ENCODE assay signal across 8 cellular contexts in the genomic region with DNA sequence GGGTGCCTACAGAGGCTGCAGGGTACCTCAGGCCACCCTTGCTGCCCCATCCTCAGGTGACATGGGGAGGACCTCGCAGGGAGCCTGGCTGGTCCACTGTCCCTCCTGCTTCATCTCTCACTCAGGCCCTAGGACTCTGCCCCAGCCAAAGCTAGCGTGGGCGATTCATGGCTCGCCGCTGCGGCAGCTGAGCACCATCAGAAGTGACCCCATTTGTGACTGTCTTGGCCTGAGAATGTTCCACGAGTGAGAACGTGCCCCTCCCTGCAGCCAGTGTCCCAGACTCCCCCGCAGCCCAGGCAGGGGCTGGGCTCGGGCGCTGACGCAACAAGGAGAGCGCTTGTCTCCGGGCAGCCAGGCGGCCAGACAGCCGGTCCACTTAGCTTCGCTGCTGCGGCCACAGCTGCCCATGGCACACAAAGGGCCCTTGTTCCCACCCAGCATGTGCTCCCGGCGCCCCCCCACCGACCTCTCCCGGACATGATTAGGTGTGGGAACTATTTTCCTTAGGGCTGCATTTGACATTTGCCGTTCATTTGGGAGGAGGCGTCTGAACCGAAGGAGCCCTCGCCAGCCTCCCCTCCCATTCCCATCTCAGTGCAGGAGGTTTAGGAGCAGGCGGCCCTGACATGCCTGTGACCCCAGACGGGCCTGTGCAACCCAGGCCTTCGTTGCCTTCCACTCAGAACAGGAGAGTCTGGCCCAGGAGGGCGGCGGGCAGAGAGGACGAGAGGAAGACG. TPM values are rescaled to one million over a fixed set of nuclear protein-coding genes. Genes with fewer than 3 reads are reported as not detected.
DNase-seq lines count a peak whose midpoint lies in the region; ATAC-seq and TF ChIP-seq lines count a peak whose summit lies in the region.

No MANE protein-coding gene starts in this region.

- DNase-seq in AG08396 (ENCODE audit: low spot score) (peak; percentile 76), amniotic epithelial cell (ENCODE audit: low read depth) (peak; percentile 74), cardiac septum (ENCODE audit: low spot score) (peak; percentile 85), osteocyte (ENCODE audit: extremely low spot score, unreplicated experiment) (no peak), GM19238 (ENCODE audit: insufficient read length, low spot score) (no peak), SW 1271 (lab: John Stamatoyannopoulos, UW) (no peak), SK-N-SH (no peak)

- H3K27me3 Mint-ChIP-seq in osteocyte (ENCODE audit: unreplicated experiment) = no peaks in the 10 kb centered on the region

- H3K27ac Mint-ChIP-seq in osteocyte (ENCODE audit: unreplicated experiment) = peak overlapping the region; percentile 82

- TF ChIP-seq RAD21 in SK-N-SH (IDR thresholded peaks at IDR 0.05; ENCODE audit: low read length) = no peak

- peaks cover 3 to 16% of the 10 kb centered on the region in 2 experiments; a peak in 2 of 4 replicates for H3K4me1 ChIP-seq in SK-N-SH (ENCODE audit: control insufficient read depth in 1 of 2, insufficient read depth in 2 of 2, low read depth in 1 of 2, low read length in 1 of 2)

- H3K9me3 ChIP-seq in SK-N-SH = no peaks in the 10 kb centered on the region

- peaks cover 7% of the 10 kb centered on the region for H3F3A ChIP-seq in SK-N-SH (replicated peaks; ENCODE audit: insufficient read depth)

- H3K4me1 Mint-ChIP-seq in osteocyte (ENCODE audit: unreplicated experiment) = peaks cover 50% of the 10 kb centered on the region

- H4K20me1 ChIP-seq in SK-N-SH (ENCODE audit: insufficient read depth) = no peaks in the 10 kb centered on the region

- H3K9me2 ChIP-seq in SK-N-SH = no peaks in the 10 kb centered on the region

- TF ChIP-seq EP300 in SK-N-SH (IDR thresholded peaks at IDR 0.05; ENCODE audit: borderline replicate concordance in 1 of 2, low read depth in 1 of 2, low read length in 1 of 2) = no peak

- no peaks in the 10 kb centered on the region for H3K9me3 Mint-ChIP-seq in osteocyte (ENCODE audit: unreplicated experiment)

- 91% methylated on average over 16 of the region's 33 CpGs for WGBS in SK-N-SH (ENCODE audit: low lambda C conversion rate)

- H3K79me2 ChIP-seq in SK-N-SH (ENCODE audit: insufficient read depth) = no peaks in the 10 kb centered on the region

- CTCF ChIA-PET in SK-N-SH (lab: Yijun Ruan, JAX) = interaction anchor here (0.6 to 5.2 kb wide), 3 partner anchors 15 to 166 kb away, joined by 3 to 28 read pairs (median 4); no protein-coding TSS in a partner anchor

- no peaks in the 10 kb centered on the region for H3K27me3 ChIP-seq in SK-N-SH (ENCODE audit: insufficient read depth)

- no peak overlapping the region for H3K4me2 ChIP-seq in SK-N-SH

- POLR2A ChIA-PET in SK-N-SH (lab: Yijun Ruan, JAX) = no interaction called here

- no peak overlapping the region for H3K4me3 ChIP-seq in SK-N-SH (ENCODE audit: low read depth in 2 of 2, low read length in 1 of 2)

- H3K4me3 Mint-ChIP-seq in osteocyte (ENCODE audit: unreplicated experiment) = peak overlapping the region; percentile 44

- no peak overlapping the region for H3K9ac ChIP-seq in SK-N-SH

- ATAC-seq in HG02623 (IDR thresholded peaks at IDR 0.05; ENCODE audit: unreplicated experiment) = no peak

- no peaks in the 10 kb centered on the region for H3K36me3 Mint-ChIP-seq in osteocyte (ENCODE audit: unreplicated experiment)

- no peak overlapping the region for H3K27ac ChIP-seq in SK-N-SH (ENCODE audit: low read depth in 2 of 2, low read length in 1 of 2)

- no peak overlapping the region for H2AFZ ChIP-seq in SK-N-SH (ENCODE audit: low read depth)

- no peaks in the 10 kb centered on the region for H3K36me3 ChIP-seq in SK-N-SH (replicated peaks in 1 of 2; ENCODE audit: control insufficient read depth in 1 of 2, insufficient read depth in 2 of 2, low read length in 1 of 2)

- TF ChIP-seq CTCF in osteocyte (IDR thresholded peaks at IDR 0.05) (no peak), SK-N-SH (IDR thresholded peaks at IDR 0.05) (no peak)

- intact Hi-C loops in cardiac septum (cut with DNase I) = no loop called here

TF ChIP-seq in SK-N-SH, 30 proteins besides CTCF, POLR2A, EP300 and RAD21:
- no peak for TF ChIP-seq ZBTB33 (IDR thresholded peaks at IDR 0.05; ENCODE audit: borderline replicate concordance, low read depth)
- no peak for TF ChIP-seq TEAD4 (IDR thresholded peaks at IDR 0.05; ENCODE audit: borderline replicate concordance, insufficient read depth)
- no peak for TF ChIP-seq CHD2 (IDR thresholded peaks at IDR 0.05; ENCODE audit: low read length, partially characterized antibody)
- TF ChIP-seq EZH2phosphoT487 (IDR thresholded peaks at IDR 0.05; ENCODE audit: borderline replicate concordance, low read depth) = no peak
- TF ChIP-seq, protein P1, sequence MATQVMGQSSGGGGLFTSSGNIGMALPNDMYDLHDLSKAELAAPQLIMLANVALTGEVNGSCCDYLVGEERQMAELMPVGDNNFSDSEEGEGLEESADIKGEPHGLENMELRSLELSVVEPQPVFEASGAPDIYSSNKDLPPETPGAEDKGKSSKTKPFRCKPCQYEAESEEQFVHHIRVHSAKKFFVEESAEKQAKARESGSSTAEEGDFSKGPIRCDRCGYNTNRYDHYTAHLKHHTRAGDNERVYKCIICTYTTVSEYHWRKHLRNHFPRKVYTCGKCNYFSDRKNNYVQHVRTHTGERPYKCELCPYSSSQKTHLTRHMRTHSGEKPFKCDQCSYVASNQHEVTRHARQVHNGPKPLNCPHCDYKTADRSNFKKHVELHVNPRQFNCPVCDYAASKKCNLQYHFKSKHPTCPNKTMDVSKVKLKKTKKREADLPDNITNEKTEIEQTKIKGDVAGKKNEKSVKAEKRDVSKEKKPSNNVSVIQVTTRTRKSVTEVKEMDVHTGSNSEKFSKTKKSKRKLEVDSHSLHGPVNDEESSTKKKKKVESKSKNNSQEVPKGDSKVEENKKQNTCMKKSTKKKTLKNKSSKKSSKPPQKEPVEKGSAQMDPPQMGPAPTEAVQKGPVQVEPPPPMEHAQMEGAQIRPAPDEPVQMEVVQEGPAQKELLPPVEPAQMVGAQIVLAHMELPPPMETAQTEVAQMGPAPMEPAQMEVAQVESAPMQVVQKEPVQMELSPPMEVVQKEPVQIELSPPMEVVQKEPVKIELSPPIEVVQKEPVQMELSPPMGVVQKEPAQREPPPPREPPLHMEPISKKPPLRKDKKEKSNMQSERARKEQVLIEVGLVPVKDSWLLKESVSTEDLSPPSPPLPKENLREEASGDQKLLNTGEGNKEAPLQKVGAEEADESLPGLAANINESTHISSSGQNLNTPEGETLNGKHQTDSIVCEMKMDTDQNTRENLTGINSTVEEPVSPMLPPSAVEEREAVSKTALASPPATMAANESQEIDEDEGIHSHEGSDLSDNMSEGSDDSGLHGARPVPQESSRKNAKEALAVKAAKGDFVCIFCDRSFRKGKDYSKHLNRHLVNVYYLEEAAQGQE (IDR thresholded peaks at IDR 0.05; ENCODE audit: low read depth, low read length) = no peak
- TF ChIP-seq, protein P2, sequence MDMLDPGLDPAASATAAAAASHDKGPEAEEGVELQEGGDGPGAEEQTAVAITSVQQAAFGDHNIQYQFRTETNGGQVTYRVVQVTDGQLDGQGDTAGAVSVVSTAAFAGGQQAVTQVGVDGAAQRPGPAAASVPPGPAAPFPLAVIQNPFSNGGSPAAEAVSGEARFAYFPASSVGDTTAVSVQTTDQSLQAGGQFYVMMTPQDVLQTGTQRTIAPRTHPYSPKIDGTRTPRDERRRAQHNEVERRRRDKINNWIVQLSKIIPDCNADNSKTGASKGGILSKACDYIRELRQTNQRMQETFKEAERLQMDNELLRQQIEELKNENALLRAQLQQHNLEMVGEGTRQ (IDR thresholded peaks at IDR 0.05; ENCODE audit: borderline replicate concordance, low read depth, low read length) = no peak
- TF ChIP-seq TCF12 (IDR thresholded peaks at IDR 0.05) = no peak
- TF ChIP-seq POLR2AphosphoS5 (IDR thresholded peaks at IDR 0.05; ENCODE audit: low read depth, low read length) = no peak
- TF ChIP-seq USF1 (IDR thresholded peaks at IDR 0.05; ENCODE audit: borderline replicate concordance, low read depth) = no peak
- no peak for TF ChIP-seq NFIC (IDR thresholded peaks at IDR 0.05; ENCODE audit: borderline replicate concordance)
- TF ChIP-seq, protein P3, sequence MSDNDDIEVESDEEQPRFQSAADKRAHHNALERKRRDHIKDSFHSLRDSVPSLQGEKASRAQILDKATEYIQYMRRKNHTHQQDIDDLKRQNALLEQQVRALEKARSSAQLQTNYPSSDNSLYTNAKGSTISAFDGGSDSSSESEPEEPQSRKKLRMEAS (IDR thresholded peaks at IDR 0.05; ENCODE audit: low read depth) = no peak

RNA-seq across cellular contexts. Expression of gene POFUT2, which starts 19.3 kb away (rescaled TPM):
- total RNA-seq in cardiac septum (20.1 TPM), osteocyte (62.7 and 63.7 TPM in 2 replicates)
- 45.5 and 53.3 TPM in 2 replicates for polyA plus RNA-seq in SK-N-SH (2012; rRNA removed)
- 27.6 and 33.4 TPM in 2 replicates for polyA plus RNA-seq in SK-N-SH (2012; cell fraction: cytosol; rRNA removed)
- 208 and 214 TPM in 2 replicates for polyA plus RNA-seq in SK-N-SH (2012; cell fraction: nucleus; rRNA removed)

Comparison
In these comparisons a context has a peak if more than half of its experiments do, and no peak if none do; other contexts are left out.
1. DNase-seq: peak in AG08396 (single experiment), amniotic epithelial cell (single experiment) and cardiac septum (single experiment); none in osteocyte (single experiment), GM19238 (single experiment), SW 1271 (0 of 2) and SK-N-SH (single experiment).